ENCODE assay signal across 1 cellular context in genomic region chr18:8614875-8615274, GRCh38.
TF ChIP-seq lines count a peak whose summit lies in the region.

No MANE protein-coding gene starts in this region.

TF ChIP-seq in IMR-90, 13 proteins besides CTCF, POLR2A, EP300 and RAD21:
- TF ChIP-seq SMC3 (IDR thresholded peaks at IDR 0.05; ENCODE audit: low read depth, low read length), result no peak
- TF ChIP-seq, protein P1, sequence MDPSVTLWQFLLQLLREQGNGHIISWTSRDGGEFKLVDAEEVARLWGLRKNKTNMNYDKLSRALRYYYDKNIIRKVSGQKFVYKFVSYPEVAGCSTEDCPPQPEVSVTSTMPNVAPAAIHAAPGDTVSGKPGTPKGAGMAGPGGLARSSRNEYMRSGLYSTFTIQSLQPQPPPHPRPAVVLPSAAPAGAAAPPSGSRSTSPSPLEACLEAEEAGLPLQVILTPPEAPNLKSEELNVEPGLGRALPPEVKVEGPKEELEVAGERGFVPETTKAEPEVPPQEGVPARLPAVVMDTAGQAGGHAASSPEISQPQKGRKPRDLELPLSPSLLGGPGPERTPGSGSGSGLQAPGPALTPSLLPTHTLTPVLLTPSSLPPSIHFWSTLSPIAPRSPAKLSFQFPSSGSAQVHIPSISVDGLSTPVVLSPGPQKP (IDR thresholded peaks at IDR 0.05; ENCODE audit: borderline replicate concordance, low read depth, low read length), result no peak
- TF ChIP-seq RCOR1 (IDR thresholded peaks at IDR 0.05; ENCODE audit: insufficient replicate concordance, low read length), result no peak
- no peak for TF ChIP-seq FOS (IDR thresholded peaks at IDR 0.05; ENCODE audit: low read depth, low read length)
- TF ChIP-seq MAFK (IDR thresholded peaks at IDR 0.05; ENCODE audit: low read depth, low read length), result no peak
- no peak for TF ChIP-seq NFE2L2 (IDR thresholded peaks at IDR 0.05; ENCODE audit: low read depth, low read length)
- TF ChIP-seq RFX5 (IDR thresholded peaks at IDR 0.05; ENCODE audit: low read depth, low read length), result no peak
- TF ChIP-seq CHD1 (IDR thresholded peaks at IDR 0.05; ENCODE audit: low read depth, low read length), result no peak
